Comparison of ENCODE assay signal across 18 cellular contexts in the genomic region with DNA sequence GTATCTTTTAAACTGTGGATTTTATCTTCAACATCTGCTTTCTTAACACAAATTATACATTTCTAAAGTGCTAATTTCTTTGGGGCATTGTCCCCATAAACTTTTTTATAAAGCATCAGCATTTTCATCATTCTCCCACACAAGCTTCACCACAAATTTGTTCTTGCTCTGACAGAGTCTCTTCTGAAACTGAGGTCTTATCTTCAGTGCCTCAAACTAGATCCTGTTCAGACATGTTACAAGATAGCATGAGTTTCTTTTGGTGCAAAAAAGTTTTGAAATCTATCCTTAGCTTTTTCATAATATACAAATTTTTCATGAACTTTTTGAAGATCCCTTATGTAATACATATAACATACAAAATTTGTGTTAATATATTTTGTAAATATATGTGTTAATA.
DNase-seq lines count a peak whose midpoint lies in the region; ATAC-seq, FAIRE-seq and TF ChIP-seq lines count a peak whose summit lies in the region.
"Had no signal": no experiment of that assay in that cellular context is flagged by ENCODE, and none has a peak within 500 bp of the region (broad histone marks: within the 10 kb centered on the region; RNA-seq: fewer than 3 reads in every experiment).

No MANE protein-coding gene starts in this region.

- intact Hi-C loops in PC-3 (cut with micrococcal nuclease), result loop anchor here (5.0 kb wide), 2 partner anchors 39 to 224 kb away; no protein-coding TSS in a partner anchor
- intact Hi-C loops in thyroid gland (cut with DNase I), result no loop called here

- no peak for TF ChIP-seq CTCF in PC-3 (conservative IDR thresholded peaks at IDR 0.05; ENCODE audit: low read depth, low read length)
- no peak for TF ChIP-seq CTCF in smooth muscle cell (IDR thresholded peaks at IDR 0.05; ENCODE audit: borderline replicate concordance, insufficient read depth, poor library complexity, severe bottlenecking)
- no peak for TF ChIP-seq CTCF in thyroid gland (IDR thresholded peaks at IDR 0.05)

- H3K9ac ChIP-seq in PC-3 (ENCODE audit: low read length) (no peak overlapping the region), smooth muscle cell (ENCODE audit: low read depth) (no peak overlapping the region)

- no TSS peak for BruUV-seq in PC-3 (replicated peaks; lab: Mats Ljungman, UMichigan)

- ATAC-seq in HG02870 (IDR thresholded peaks at IDR 0.05; ENCODE audit: unreplicated experiment), result peak; percentile 45
- no peak for ATAC-seq in PC-3
- no peak for ATAC-seq in stimulated activated naive CD8-positive, alpha-beta T cell treated with anti-CD3 and anti-CD28 coated beads, Interleukin-15, Interleukin-2, amounts not matched to agents 100 U/mL and 50 U/mL, for 24 hours
- ATAC-seq: CD8-positive, alpha-beta T cell had no signal

- no peak for TF ChIP-seq POLR2A in thyroid gland (IDR thresholded peaks at IDR 0.05)

- H3K27ac ChIP-seq in PC-3 (ENCODE audit: low read length) (peak overlapping the region; percentile 77; the same call in 1 of the 2 replicates), smooth muscle cell (ENCODE audit: low read depth) (no peak overlapping the region), thyroid gland (no peak overlapping the region)

- H3K4me2 ChIP-seq in PC-3 (ENCODE audit: low read length), result peak overlapping the region; percentile 63
- no peak overlapping the region for H3K4me2 ChIP-seq in smooth muscle cell

- H3K36me3 ChIP-seq in PC-3 (ENCODE audit: low read depth, low read length), result no peaks in the 10 kb centered on the region
- H3K36me3 ChIP-seq in smooth muscle cell (ENCODE audit: low read depth), result no peaks in the 10 kb centered on the region
- H3K36me3 ChIP-seq in thyroid gland, result no peaks in the 10 kb centered on the region
- H3K36me3 ChIP-seq: HAP-1 had no signal

- POLR2A ChIA-PET in PC-3 (lab: Charles Lee; ENCODE audit: unreplicated experiment), result interaction anchor here (0.6 kb wide), 1 partner anchor 209 kb away, joined by 3 read pairs; no protein-coding TSS in a partner anchor

- peak overlapping the region; percentile 57; the same call in 1 of the 2 replicates for H2AFZ ChIP-seq in PC-3 (ENCODE audit: low read length)
- H2AFZ ChIP-seq in smooth muscle cell (ENCODE audit: low read depth), result peak overlapping the region; percentile 57

- CTCF ChIA-PET in PC-3 (lab: Charles Lee), result no interaction called here

- no peaks in the 10 kb centered on the region for H3K9me2 ChIP-seq in PC-3 (replicated peaks; ENCODE audit: low read length)

- H3K4me1 ChIP-seq in PC-3 (ENCODE audit: insufficient read depth, low read length) (peaks cover 33% of the 10 kb centered on the region), smooth muscle cell (ENCODE audit: low read depth) (no peaks in the 10 kb centered on the region), thyroid gland (no peaks in the 10 kb centered on the region)

- H3K79me2 ChIP-seq in PC-3 (ENCODE audit: low read length) (no peaks in the 10 kb centered on the region), smooth muscle cell (ENCODE audit: low read depth) (no peaks in the 10 kb centered on the region)

- FAIRE-seq in G401.6 (lab: Jason Lieb, UNC), result peak; percentile 33
- FAIRE-seq: A549, GM12892 had no signal

- H4K20me1 ChIP-seq in PC-3 (ENCODE audit: low read length) (no peaks in the 10 kb centered on the region), smooth muscle cell (ENCODE audit: low read depth) (no peaks in the 10 kb centered on the region)

- H3K9me3 ChIP-seq in PC-3 (ENCODE audit: low read length) (no peaks in the 10 kb centered on the region), smooth muscle cell (replicated peaks; ENCODE audit: low read depth) (no peaks in the 10 kb centered on the region), thyroid gland (no peaks in the 10 kb centered on the region)
- H3K9me3 ChIP-seq: A549, HAP-1 had no signal

- H3F3A ChIP-seq in PC-3 (ENCODE audit: low read length, unreplicated experiment) (no peaks in the 10 kb centered on the region), smooth muscle cell (ENCODE audit: low read depth) (no peaks in the 10 kb centered on the region)

- no peak for DNase-seq in PC-3
- no peak for DNase-seq in smooth muscle cell (lab: John Stamatoyannopoulos, UW; ENCODE audit: unreplicated experiment)
- DNase-seq in NK-92 treated with Interleukin-12 subunit alpha and Interleukin-12 subunit beta, amount 100 ng/mL, for 24 hours (lab: John Stamatoyannopoulos, UW), result no peak
- DNase-seq in stimulated activated naive CD8-positive, alpha-beta T cell treated with anti-CD3 and anti-CD28 coated beads, Interleukin-15, Interleukin-2, amounts not matched to agents 100 U/mL and 50 U/mL, for 24 hours, result no peak
- DNase-seq in thyroid gland, result no peak
- DNase-seq: CD8-positive, alpha-beta T cell; EL; Kasumi-1; NCI-H1092 treated with DMSO at 0.1 percent for 48 hours; NCI-H1694; NCI-H510A; NCI-H748 treated with DMSO at 0.1 percent for 48 hours; SW 1271 had no signal

- H3K4me3 ChIP-seq in PC-3 (ENCODE audit: low read length) (no peak overlapping the region), smooth muscle cell (no peak overlapping the region), thyroid gland (replicated peaks in 1 of 3) (no peak overlapping the region)
- H3K4me3 ChIP-seq: A549, HAP-1 had no signal

- H3K27me3 ChIP-seq in PC-3 (ENCODE audit: low read length), result no peaks in the 10 kb centered on the region
- no peaks in the 10 kb centered on the region for H3K27me3 ChIP-seq in smooth muscle cell (ENCODE audit: low read depth)
- H3K27me3 ChIP-seq in thyroid gland, result no peaks in the 10 kb centered on the region
